8 cellular contexts compared by ENCODE assay signal in genomic region chr1:108561145-108561458, GRCh38. TPM values are rescaled to one million over a fixed set of nuclear protein-coding genes. Genes with fewer than 3 reads are reported as not detected.
DNase-seq lines count a peak whose midpoint lies in the region; ATAC-seq, FAIRE-seq and TF ChIP-seq lines count a peak whose summit lies in the region.

No MANE protein-coding gene starts in this region.

- H3K27me3 ChIP-seq in NT2/D1 (ENCODE audit: insufficient read depth, insufficient read length) (no peaks in the 10 kb centered on the region), rectal smooth muscle tissue (ENCODE audit: control insufficient read depth, insufficient read depth, low read length) (no peaks in the 10 kb centered on the region)

- H3K9ac ChIP-seq in NT2/D1 (ENCODE audit: insufficient read length, low read depth) (no peak overlapping the region), rectal smooth muscle tissue (ENCODE audit: low read length) (peak overlapping the region; percentile 74)

- H3K36me3 ChIP-seq in NT2/D1 (ENCODE audit: insufficient read depth, insufficient read length, low read length) (no peaks in the 10 kb centered on the region), rectal smooth muscle tissue (ENCODE audit: control insufficient read depth, insufficient read depth, low read length) (no peaks in the 10 kb centered on the region)

- H3K27ac ChIP-seq in rectal smooth muscle tissue (ENCODE audit: low read depth, low read length) = no peak overlapping the region

- DNase-seq in GM12892 (ENCODE audit: insufficient read length) = peak; percentile 30
- DNase-seq in NT2/D1 (ENCODE audit: low read depth, low spot score) = no peak
- DNase-seq in erythroblast (lab: John Stamatoyannopoulos, UW) = no peak
- no peak for DNase-seq in SHP77 (lab: John Stamatoyannopoulos, UW)
- DNase-seq in NCI-H187 (lab: John Stamatoyannopoulos, UW) = no peak
- no peak for DNase-seq in stimulated activated CD4-positive, alpha-beta T cell treated with anti-CD3 and anti-CD28 coated beads, Interleukin-4, amount 100 ng/mL, for 4 hours

- H3K4me3 ChIP-seq in NT2/D1 (ENCODE audit: insufficient read length, low read depth) = peak overlapping the region; percentile 71
- H3K4me3 ChIP-seq in rectal smooth muscle tissue (ENCODE audit: low read length) = peak overlapping the region; percentile 80

- no peaks in the 10 kb centered on the region for H3K4me1 ChIP-seq in NT2/D1 (ENCODE audit: insufficient read depth, insufficient read length)
- H3K4me1 ChIP-seq in rectal smooth muscle tissue (ENCODE audit: control insufficient read depth, insufficient read depth, low read length) = peaks cover 7% of the 10 kb centered on the region

- no peaks in the 10 kb centered on the region for H3K9me3 ChIP-seq in NT2/D1 (ENCODE audit: insufficient read depth, low read length)

- ATAC-seq in GM18498 (IDR thresholded peaks at IDR 0.05; ENCODE audit: unreplicated experiment) = no peak

- TF ChIP-seq POLR2A in GM12892 (IDR thresholded peaks at IDR 0.05; ENCODE audit: low read depth, low read length) (no peak), erythroblast (IDR thresholded peaks at IDR 0.05; ENCODE audit: low read length) (peak; percentile 56)

- no peak for FAIRE-seq in GM12892 (lab: Jason Lieb, UNC)

RNA-seq across cellular contexts. Expression of gene EEIG2, which starts 1.2 kb away (rescaled TPM):
- 7.6 TPM for polyA plus RNA-seq in GM12892 (2012; ENCODE audit: missing spikeins)
